In genomic region chr14:92844220-92844619, GRCh38 we compare ENCODE assay signal across 1 cellular context.
TF ChIP-seq lines count a peak whose summit lies in the region.

No MANE protein-coding gene starts in this region.

TF ChIP-seq in HepG2, 621 proteins besides CTCF, POLR2A, EP300 and RAD21 (continued from another document):
- TF ChIP-seq ZBTB10 (CRISPR knock-in tag; IDR thresholded peaks at IDR 0.05; ENCODE audit: borderline replicate concordance) (no peak), MLX (CRISPR knock-in tag; IDR thresholded peaks at IDR 0.05) (no peak), POLR2G (IDR thresholded peaks at IDR 0.05; ENCODE audit: low read depth, low read length) (no peak), ZMYM2 (CRISPR knock-in tag; IDR thresholded peaks at IDR 0.05) (no peak), NFIB (CRISPR knock-in tag; IDR thresholded peaks at IDR 0.05; ENCODE audit: borderline replicate concordance) (no peak), ZIK1 (CRISPR knock-in tag; IDR thresholded peaks at IDR 0.05; ENCODE audit: borderline replicate concordance, low read depth) (no peak), ZSCAN21 (CRISPR knock-in tag; IDR thresholded peaks at IDR 0.05; ENCODE audit: borderline replicate concordance) (no peak), TCF12 (IDR thresholded peaks at IDR 0.05) (no peak), TCF12 (CRISPR knock-in tag; IDR thresholded peaks at IDR 0.05) (no peak), DNMT3B (CRISPR knock-in tag; conservative IDR thresholded peaks at IDR 0.05) (no peak), SRY (CRISPR knock-in tag; IDR thresholded peaks at IDR 0.05) (no peak), JUNB (CRISPR knock-in tag; IDR thresholded peaks at IDR 0.05; ENCODE audit: borderline replicate concordance) (no peak), ZNF136 (CRISPR knock-in tag; IDR thresholded peaks at IDR 0.05; ENCODE audit: low read depth) (no peak), SP5 (CRISPR knock-in tag; IDR thresholded peaks at IDR 0.05; ENCODE audit: borderline replicate concordance, low read depth) (no peak), ZBTB20 (CRISPR knock-in tag; IDR thresholded peaks at IDR 0.05; ENCODE audit: borderline replicate concordance, low read depth) (no peak), HDAC1 (CRISPR knock-in tag; IDR thresholded peaks at IDR 0.05) (no peak)
TF ChIP-seq in HepG2: peak in this region for 0.
